Comparison of ENCODE assay signal across 28 cellular contexts in genomic region chr16:51067352-51067751, GRCh38.
"Had no signal": no experiment of that assay in that cellular context is flagged by ENCODE, and none has a peak within 500 bp of the region (broad histone marks: within the 10 kb centered on the region; RNA-seq: fewer than 3 reads in every experiment).

No MANE protein-coding gene starts in this region.

- H3K27me3 ChIP-seq: colonic mucosa, foreskin keratinocyte, gastrocnemius medialis had no signal

- H3K36me3 ChIP-seq: colonic mucosa, esophagus muscularis mucosa, esophagus squamous epithelium, gastrocnemius medialis, gastroesophageal sphincter, heart left ventricle, heart right ventricle had no signal

- FAIRE-seq: colon, endometrium, endothelial cell of umbilical vein, frontal cortex had no signal

- ATAC-seq: effector memory CD8-positive, alpha-beta T cell; esophagus mucosa; foreskin keratinocyte; gastrocnemius medialis; gastroesophageal sphincter; heart left ventricle; heart right ventricle had no signal

- H3K4me1 ChIP-seq: colonic mucosa, esophagus muscularis mucosa, esophagus squamous epithelium, foreskin keratinocyte, gastrocnemius medialis, gastroesophageal sphincter, heart left ventricle, heart right ventricle had no signal

- H3K4me3 ChIP-seq: colonic mucosa, coronary artery, dorsolateral prefrontal cortex, esophagus muscularis mucosa, esophagus squamous epithelium, gastrocnemius medialis, gastroesophageal sphincter, heart left ventricle, heart right ventricle had no signal

- H3K27ac ChIP-seq: colonic mucosa, coronary artery, dorsolateral prefrontal cortex, epithelial cell of prostate, esophagus muscularis mucosa, esophagus squamous epithelium, foreskin keratinocyte, gastrocnemius medialis, gastroesophageal sphincter, heart left ventricle, heart right ventricle had no signal

- H3K9me3 ChIP-seq: colonic mucosa, esophagus muscularis mucosa, esophagus squamous epithelium, gastrocnemius medialis, gastroesophageal sphincter, heart left ventricle, heart right ventricle had no signal

- DNase-seq: colonic mucosa; cortex of kidney; dermis blood vessel endothelial cell; dorsolateral prefrontal cortex; effector CD4-positive, alpha-beta T cell; effector CD8-positive, alpha-beta T cell; effector memory CD4-positive, alpha-beta T cell; effector memory CD8-positive, alpha-beta T cell; endodermal cell; erythroblast; esophagus squamous epithelium; foreskin fibroblast; foreskin keratinocyte; foreskin melanocyte; gastrocnemius medialis; glutamatergic neuron; head of caudate nucleus; heart left ventricle; heart right ventricle had no signal
